ENCODE assay signal across 1 cellular context in genomic region chr15:31035610-31036009, GRCh38.
TF ChIP-seq lines count a peak whose summit lies in the region.

No MANE protein-coding gene starts in this region.

TF ChIP-seq in WTC11, 78 proteins besides CTCF, POLR2A, EP300 and RAD21 (continued from another document):
- no peak for TF ChIP-seq ZNF425 (CRISPR knock-in tag; conservative IDR thresholded peaks at IDR 0.05)
- TF ChIP-seq MYBL2 (CRISPR knock-in tag; IDR thresholded peaks at IDR 0.05) = no peak
- TF ChIP-seq ARID4B (CRISPR knock-in tag; IDR thresholded peaks at IDR 0.05; ENCODE audit: borderline replicate concordance) = no peak
- TF ChIP-seq NR2C2 (CRISPR knock-in tag; IDR thresholded peaks at IDR 0.05) = no peak
- TF ChIP-seq ELF4 (CRISPR knock-in tag; IDR thresholded peaks at IDR 0.05; ENCODE audit: low read depth) = no peak
